Comparison of ENCODE assay signal across 24 cellular contexts in the genomic region with DNA sequence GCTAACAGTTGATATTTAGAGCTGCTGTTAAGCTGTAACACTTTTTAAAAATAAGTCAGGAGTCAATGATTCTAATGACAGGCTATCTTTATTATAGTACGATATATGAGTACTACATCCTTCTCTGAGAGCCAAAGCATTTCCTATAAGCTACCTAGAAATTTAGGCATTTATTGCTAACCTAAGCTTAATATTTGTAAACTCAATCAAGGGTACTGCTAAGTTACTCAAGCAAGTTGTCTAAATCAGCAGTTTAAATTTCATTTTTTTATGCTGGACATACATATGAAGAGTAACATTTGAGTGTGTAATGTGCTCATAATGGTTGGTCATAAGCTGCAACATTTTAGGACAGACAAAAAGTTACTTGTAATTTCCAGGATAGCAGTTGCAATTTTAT.
DNase-seq lines count a peak whose midpoint lies in the region; ATAC-seq, FAIRE-seq and TF ChIP-seq lines count a peak whose summit lies in the region.
"Had no signal": no experiment of that assay in that cellular context is flagged by ENCODE, and none has a peak within 500 bp of the region (broad histone marks: within the 10 kb centered on the region; RNA-seq: fewer than 3 reads in every experiment).

No MANE protein-coding gene starts in this region.

- DNase-seq in HepG2 (ENCODE audit: low spot score), result no peak
- DNase-seq in right lobe of liver, result no peak
- no peak for DNase-seq in GM12878 (ENCODE audit: low read depth, low spot score)
- DNase-seq in NCI-H2196 (lab: John Stamatoyannopoulos, UW; ENCODE audit: unreplicated experiment), result no peak
- DNase-seq in Ammon's horn (ENCODE audit: low spot score), result no peak
- DNase-seq: AML-193; BE2C; C1 segment of cervical spinal cord; CD4-positive, alpha-beta memory T cell; CD4-positive, CD25-positive, alpha-beta regulatory T cell; CD8-positive, alpha-beta memory T cell; COR-L47; DMS 273 treated with DMSO at 0.1 percent for 48 hours; DMS153; DMS53; DMS79; DND-41; EL; GDM1 had no signal

- TF ChIP-seq RAD21 in HepG2 (CRISPR knock-in tag; IDR thresholded peaks at IDR 0.05) (no peak), GM12878 (IDR thresholded peaks at IDR 0.05; ENCODE audit: insufficient read depth, low read depth, low read length) (no peak)

- CTCF ChIA-PET in HepG2 (lab: Yijun Ruan, JAX; ENCODE audit: low intra/inter-chr PET ratio, low total read pairs), result no interaction called here
- CTCF ChIA-PET in GM12878 (lab: Yijun Ruan, JAX), result interaction anchor here (0.5 to 0.6 kb wide), 2 partner anchors 34 to 353 kb away, joined by 3 read pairs; no protein-coding TSS in a partner anchor

- H3K27me3 ChIP-seq in HepG2 (ENCODE audit: control insufficient read depth in 1 of 2, insufficient read depth in 2 of 2, low read length in 2 of 2) (no peaks in the 10 kb centered on the region), right lobe of liver (no peaks in the 10 kb centered on the region), GM12878 (replicated peaks in 1 of 2; ENCODE audit: control insufficient read depth in 2 of 2, insufficient read depth in 2 of 2, low read length in 1 of 2) (no peaks in the 10 kb centered on the region), neuron (ENCODE audit: insufficient read depth, low read length) (no peaks in the 10 kb centered on the region)
- H3K27me3 ChIP-seq: BE2C, BLaER1 had no signal

- FAIRE-seq in HepG2 (lab: Jason Lieb, UNC) (no peak), GM12878 (lab: Jason Lieb, UNC) (peak; percentile 27)
- FAIRE-seq: A549, GM12891 had no signal

- H3K9ac ChIP-seq in HepG2 (ENCODE audit: insufficient read depth, low read depth, low read length) (no peak overlapping the region), GM12878 (ENCODE audit: control insufficient read depth, insufficient read depth, low read length) (no peak overlapping the region)
- H3K9ac ChIP-seq: BLaER1 had no signal

- POLR2A ChIA-PET in HepG2 (lab: Yijun Ruan, JAX), result no interaction called here
- POLR2A ChIA-PET in GM12878 (lab: Charles Lee), result no interaction called here

- H3K4me3 ChIP-seq in HepG2 (replicated peaks in 1 of 3; ENCODE audit: insufficient read depth in 1 of 3, low read depth in 2 of 3, low read length in 3 of 3) (no peak overlapping the region), right lobe of liver (no peak overlapping the region), GM12878 (no peak overlapping the region), neuron (ENCODE audit: low read length) (no peak overlapping the region)
- H3K4me3 ChIP-seq: A549, BLaER1 had no signal

- RAD21 ChIA-PET in GM12878 (lab: Charles Lee; ENCODE audit: unreplicated experiment), result interaction anchor here (0.7 kb wide), 1 partner anchor 280 kb away, joined by 3 read pairs; no protein-coding TSS in a partner anchor

- TF ChIP-seq POLR2A in HepG2 (IDR thresholded peaks at IDR 0.05; ENCODE audit: insufficient read depth in 1 of 2, low read depth in 2 of 2, low read length in 2 of 2), result no peak
- TF ChIP-seq POLR2A in right lobe of liver (IDR thresholded peaks at IDR 0.05), result no peak
- TF ChIP-seq POLR2A in GM12878 (IDR thresholded peaks at IDR 0.05; ENCODE audit: low read depth, low read length), result no peak

- intact Hi-C loops in HepG2 (cut with micrococcal nuclease; ENCODE audit: unreplicated experiment), result no loop called here
- intact Hi-C loops in right lobe of liver (cut with DNase I), result no loop called here
- intact Hi-C loops in GM12878 (cut with micrococcal nuclease; ENCODE audit: unreplicated experiment), result no loop called here

- no peak for TF ChIP-seq EP300 in HepG2 (IDR thresholded peaks at IDR 0.05; ENCODE audit: low read depth in 2 of 2, low read length in 2 of 2)
- TF ChIP-seq EP300 in HepG2 (CRISPR knock-in tag; IDR thresholded peaks at IDR 0.05; ENCODE audit: borderline replicate concordance), result no peak
- no peak for TF ChIP-seq EP300 in GM12878 (IDR thresholded peaks at IDR 0.05; ENCODE audit: borderline replicate concordance in 1 of 2, control insufficient read depth in 1 of 2, low read depth in 2 of 2, low read length in 2 of 2)

- TF ChIP-seq CTCF in HepG2 (CRISPR knock-in tag; IDR thresholded peaks at IDR 0.05) (no peak), right lobe of liver (IDR thresholded peaks at IDR 0.05) (no peak), GM12878 (IDR thresholded peaks at IDR 0.05 in 2 of 3, conservative IDR thresholded peaks at IDR 0.05 in 1 of 3; ENCODE audit: control insufficient read depth in 2 of 3, extremely low read depth in 1 of 3, insufficient read depth in 1 of 3, low read depth in 3 of 3, low read length in 3 of 3) (no peak)

- in situ Hi-C loops in HepG2 (cut with HindIII; ENCODE audit: extremely low pct_ligation_motif_present, low pct_unique_long_range_greater_than_20kb), result no loop called here
- in situ Hi-C loops in GM12878 (cut with MboI), result no loop called here

- no peaks in the 10 kb centered on the region for H3K4me1 ChIP-seq in HepG2 (ENCODE audit: insufficient read depth, low read length)
- H3K4me1 ChIP-seq in right lobe of liver, result no peaks in the 10 kb centered on the region
- H3K4me1 ChIP-seq in GM12878 (ENCODE audit: control insufficient read depth, insufficient read depth, low read length), result no peaks in the 10 kb centered on the region
- H3K4me1 ChIP-seq in neuron (ENCODE audit: insufficient read depth, low read length), result peaks cover 21% of the 10 kb centered on the region
- H3K4me1 ChIP-seq: A549, BE2C, BLaER1 had no signal

- H3K4me2 ChIP-seq in HepG2 (ENCODE audit: low read depth, low read length) (no peak overlapping the region), GM12878 (ENCODE audit: control insufficient read depth, insufficient read depth) (no peak overlapping the region)
- H3K4me2 ChIP-seq: A549, BLaER1 had no signal

- H3K36me3 ChIP-seq in HepG2 (replicated peaks in 1 of 2; ENCODE audit: control insufficient read depth in 1 of 2, insufficient read depth in 2 of 2, low read length in 2 of 2) (no peaks in the 10 kb centered on the region), right lobe of liver (no peaks in the 10 kb centered on the region), GM12878 (ENCODE audit: control insufficient read depth in 2 of 2, insufficient read depth in 2 of 2, low read length in 1 of 2) (no peaks in the 10 kb centered on the region), neuron (ENCODE audit: insufficient read depth, low read length) (no peaks in the 10 kb centered on the region)
- H3K36me3 ChIP-seq: BE2C, BLaER1 had no signal

- H3K27ac ChIP-seq in HepG2 (ENCODE audit: extremely low read length, insufficient read depth, low read length), result no peak overlapping the region
- no peak overlapping the region for H3K27ac ChIP-seq in right lobe of liver
- H3K27ac ChIP-seq in GM12878 (ENCODE audit: control insufficient read depth, insufficient read depth), result no peak overlapping the region
- H3K27ac ChIP-seq: 22Rv1, A549, BLaER1 had no signal

- H3K79me2 ChIP-seq in HepG2 (ENCODE audit: insufficient read depth, low read length) (no peaks in the 10 kb centered on the region), GM12878 (ENCODE audit: control insufficient read depth, insufficient read depth, low read length) (no peaks in the 10 kb centered on the region)

- BruUV-seq in HepG2 (replicated peaks; lab: Mats Ljungman, UMichigan) (no TSS peak), GM12878 (replicated peaks; lab: Mats Ljungman, UMichigan) (no TSS peak)

- 87% methylated on average over 1 of the region's 1 CpG for WGBS in HepG2 (ENCODE audit: low lambda C conversion rate)
- WGBS in right lobe of liver (ENCODE audit: insufficient coverage, low coverage, low lambda C conversion rate, missing lambda C conversion rate), result 89% methylated on average over 1 of the region's 1 CpG
- WGBS in GM12878 (ENCODE audit: insufficient coverage, insufficient replicate concordance, low lambda C conversion rate, missing lambda C conversion rate), result 95% methylated on average over 1 of the region's 1 CpG

- H3K9me3 ChIP-seq in HepG2 (ENCODE audit: low read length), result no peaks in the 10 kb centered on the region
- no peaks in the 10 kb centered on the region for H3K9me3 ChIP-seq in right lobe of liver
- H3K9me3 ChIP-seq in GM12878 (replicated peaks; ENCODE audit: control insufficient read depth, insufficient read depth, low read length), result no peaks in the 10 kb centered on the region
- no peaks in the 10 kb centered on the region for H3K9me3 ChIP-seq in neuron (ENCODE audit: low read length)
- H3K9me3 ChIP-seq: A549, BE2C, BLaER1 had no signal

- H2AFZ ChIP-seq in HepG2 (ENCODE audit: low read length) (no peak overlapping the region), GM12878 (ENCODE audit: control insufficient read depth, low read depth, low read length) (no peak overlapping the region), neuron (ENCODE audit: low read depth, low read length) (peak overlapping the region; percentile 10)

- SMC1A ChIA-PET in GM12878 (lab: Charles Lee; ENCODE audit: uncharacterized antibody, unreplicated experiment), result no interaction called here

- no peak for ATAC-seq in HepG2
- no peak for ATAC-seq in right lobe of liver
- no peak for ATAC-seq in GM12878
- ATAC-seq: A549 had no signal

- H4K20me1 ChIP-seq in HepG2 (ENCODE audit: insufficient read depth, low read length) (no peaks in the 10 kb centered on the region), GM12878 (ENCODE audit: control insufficient read depth, insufficient read depth) (no peaks in the 10 kb centered on the region)
- H4K20me1 ChIP-seq: BLaER1 had no signal

TF ChIP-seq in HepG2, 621 proteins besides CTCF, POLR2A, EP300 and RAD21:
- TF ChIP-seq ZNF367 (CRISPR knock-in tag; IDR thresholded peaks at IDR 0.05; ENCODE audit: borderline replicate concordance), result no peak
- peak; percentile 30 to 63 for TF ChIP-seq MAFK (conservative IDR thresholded peaks at IDR 0.05 in 1 of 2, IDR thresholded peaks at IDR 0.05 in 1 of 2; ENCODE audit: low read length in 2 of 2)
- peak; percentile 53; the same call in 1 of the 2 replicates for TF ChIP-seq MAFF (IDR thresholded peaks at IDR 0.05; ENCODE audit: low read depth, low read length)
- no peak for TF ChIP-seq ZNF883 (CRISPR knock-in tag; IDR thresholded peaks at IDR 0.05; ENCODE audit: not compliant biosample characterization)
